25 cellular contexts compared by ENCODE assay signal in the genomic region with DNA sequence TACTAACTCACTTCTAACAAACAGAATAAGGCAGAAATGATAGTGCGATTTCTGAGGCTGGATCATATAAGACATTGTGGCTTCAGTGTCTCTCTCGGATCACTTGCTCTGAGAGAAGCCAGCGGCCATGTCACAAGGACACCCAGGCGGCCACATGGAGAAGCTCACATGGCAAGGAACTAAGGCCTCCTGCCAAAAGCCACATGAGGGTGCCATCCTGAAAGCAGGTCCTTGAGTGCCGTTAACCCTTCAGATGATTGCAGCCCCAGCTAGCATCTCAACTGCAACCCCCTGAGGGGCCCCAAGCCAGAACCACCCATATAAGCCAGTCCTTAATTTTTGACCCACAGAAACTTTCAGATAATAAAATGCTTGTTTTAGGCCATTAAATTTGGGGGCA. TPM values are rescaled to one million over a fixed set of nuclear protein-coding genes. Genes with fewer than 3 reads are reported as not detected.
A peak's percentile ranks its signal among the peaks of the same experiment; 100 is the strongest.
DNase-seq lines count a peak whose midpoint lies in the region; ATAC-seq, FAIRE-seq and TF ChIP-seq lines count a peak whose summit lies in the region.
"Had no signal": no experiment of that assay in that cellular context is flagged by ENCODE, and none has a peak within 500 bp of the region (broad histone marks: within the 10 kb centered on the region; RNA-seq: fewer than 3 reads in every experiment).

No MANE protein-coding gene starts in this region.

- no peaks in the 10 kb centered on the region for H3K9me3 ChIP-seq in mucosa of rectum (ENCODE audit: control insufficient read depth in 2 of 2, low read length in 2 of 2)
- H3K9me3 ChIP-seq in transverse colon = no peaks in the 10 kb centered on the region
- H3K9me3 ChIP-seq: lower lobe of right lung, neutrophil, prostate gland had no signal

- H3K27me3 ChIP-seq in mucosa of rectum (ENCODE audit: control insufficient read depth in 2 of 2, insufficient read depth in 2 of 2, low read length in 2 of 2) = no peaks in the 10 kb centered on the region
- no peaks in the 10 kb centered on the region for H3K27me3 ChIP-seq in transverse colon
- H3K27me3 ChIP-seq: foreskin keratinocyte, neutrophil had no signal

- no peak for TF ChIP-seq CTCF in transverse colon (IDR thresholded peaks at IDR 0.05)
- TF ChIP-seq CTCF in MCF 10A (IDR thresholded peaks at IDR 0.05; ENCODE audit: unreplicated experiment) = no peak

- H3K4me3 ChIP-seq in mucosa of rectum (ENCODE audit: low read length in 2 of 2) (no peak overlapping the region), transverse colon (no peak overlapping the region)
- H3K4me3 ChIP-seq: lower lobe of right lung, prostate gland, SK-N-MC had no signal

- peak overlapping the region; percentile 67 to 87 for H3K27ac ChIP-seq in mucosa of rectum (ENCODE audit: low read depth in 2 of 2, low read length in 2 of 2)
- H3K27ac ChIP-seq in transverse colon = peak overlapping the region in 3 of 4 donors; percentile 69 to 73 (median 70)
- H3K27ac ChIP-seq: KMS-11, lower lobe of right lung, neutrophil, SK-N-MC had no signal

- POLR2A ChIA-PET in MCF 10A (lab: Yijun Ruan, JAX) = interaction anchor here (0.5 to 18.0 kb wide), 5 partner anchors 8 to 1309 kb away, joined by 3 to 615 read pairs (median 41); partner anchors contain the start of genes COMTD1, SAMD8 and VDAC2

- H3K4me3 Mint-ChIP-seq in MCF 10A (ENCODE audit: unreplicated experiment) = no peak overlapping the region
- H3K4me3 Mint-ChIP-seq: T-helper 1 cell treated with Interleukin-12 subunit alpha and Interleukin-12 subunit beta and Interleukin-4 antibody, amounts not matched to agents 30 μg/mL and 1 μg/mL, for 36 hours had no signal

- H3K9ac ChIP-seq in mucosa of rectum (ENCODE audit: low read depth in 1 of 2, low read length in 2 of 2) = no peak overlapping the region
- H3K9ac ChIP-seq: KMS-11 had no signal

- 67 to 97% methylated on average over 1 to 5 of the region's 5 CpGs for WGBS in transverse colon (ENCODE audit: low coverage in 1 of 2), 2 donors

- H3K4me1 ChIP-seq in mucosa of rectum (ENCODE audit: control insufficient read depth in 2 of 2, insufficient read depth in 2 of 2, low read length in 2 of 2) (peaks cover 2 to 25% of the 10 kb centered on the region in 2 donors), transverse colon (peaks cover 0 to 22% (median 10%) of the 10 kb centered on the region in 4 donors)
- H3K4me1 ChIP-seq: prostate gland had no signal

- BruUV-seq in MCF 10A (replicated peaks; lab: Mats Ljungman, UMichigan) = no TSS peak

- in situ Hi-C loops in SK-MEL-5 (cut with HindIII; ENCODE audit: low pct_unique_long_range_greater_than_20kb, low sequenced_read_pairs) (no loop called here), transverse colon (cut with MboI; ENCODE audit: low pct_ligation_motif_present in 1 of 4, low pct_unique_long_range_greater_than_20kb in 1 of 4, low sequenced_read_pairs in 3 of 4) (no loop called here)

- TF ChIP-seq POLR2A in transverse colon (IDR thresholded peaks at IDR 0.05) = no peak

- H3K27me3 Mint-ChIP-seq in MCF 10A (ENCODE audit: insufficient read depth, unreplicated experiment) = no peaks in the 10 kb centered on the region

- H3K4me1 Mint-ChIP-seq in MCF 10A (ENCODE audit: insufficient read depth, unreplicated experiment) = peaks cover 63% of the 10 kb centered on the region

- ATAC-seq in Right ventricle myocardium superior (ENCODE audit: poor library complexity) = peak; percentile 65
- ATAC-seq: foreskin keratinocyte, lower lobe of right lung, Panc1 had no signal

- no peak overlapping the region for H3K27ac Mint-ChIP-seq in MCF 10A (ENCODE audit: low read depth, unreplicated experiment)
- H3K27ac Mint-ChIP-seq: T-helper 1 cell treated with Interleukin-12 subunit alpha and Interleukin-12 subunit beta and Interleukin-4 antibody, amounts not matched to agents 30 μg/mL and 1 μg/mL, for 36 hours had no signal

- H3K9me3 Mint-ChIP-seq in MCF 10A (ENCODE audit: unreplicated experiment) = no peaks in the 10 kb centered on the region
- H3K9me3 Mint-ChIP-seq: T-helper 1 cell treated with Interleukin-12 subunit alpha and Interleukin-12 subunit beta and Interleukin-4 antibody, amounts not matched to agents 30 μg/mL and 1 μg/mL, for 36 hours had no signal

- intact Hi-C loops in Right ventricle myocardium superior (cut with DNase I) (no loop called here), transverse colon (cut with DNase I; ENCODE audit: low total_unique reads) (no loop called here), MCF 10A (cut with micrococcal nuclease) (no loop called here)

- FAIRE-seq in frontal cortex (lab: Jason Lieb, UNC) = no peak
- FAIRE-seq: islet of Langerhans, small intestine had no signal

- H3K36me3 Mint-ChIP-seq in MCF 10A (ENCODE audit: insufficient read depth, unreplicated experiment) = peaks cover 9% of the 10 kb centered on the region

- CTCF ChIA-PET in MCF 10A (lab: Yijun Ruan, JAX) = interaction anchor here (0.7 to 1.1 kb wide), 4 partner anchors 14 to 89 kb away, joined by 3 to 5 read pairs (median 4); no protein-coding TSS in a partner anchor

- DNase-seq in SK-MEL-5 (ENCODE audit: low read depth, low spot score) (peak; percentile 16), Right ventricle myocardium superior (no peak), transverse colon (no peak), frontal cortex (ENCODE audit: low spot score in 2 of 2) (no peak), MCF 10A (ENCODE audit: unreplicated experiment) (no peak), HuH-7 (ENCODE audit: low spot score) (no peak)
- DNase-seq: activated gamma-delta T cell; C1 segment of cervical spinal cord; cerebellar nuclear complex; foreskin keratinocyte; hypothalamus; lower lobe of right lung; NCI-H146; NCI-H510A; small intestine; stimulated activated CD4-positive, alpha-beta T cell treated with anti-CD3 and anti-CD28 coated beads, Interleukin-2, amount 100 ng/mL, for 24 hours; substantia nigra had no signal

- H3K36me3 ChIP-seq in mucosa of rectum (ENCODE audit: control insufficient read depth in 2 of 2, insufficient read depth in 2 of 2, low read length in 2 of 2) = no peaks in the 10 kb centered on the region
- no peaks in the 10 kb centered on the region for H3K36me3 ChIP-seq in transverse colon
- H3K36me3 ChIP-seq: lower lobe of right lung, neutrophil, prostate gland had no signal

- TF ChIP-seq EP300 in transverse colon (IDR thresholded peaks at IDR 0.05; ENCODE audit: low read depth) = no peak

RNA-seq across cellular contexts. Expression of gene VDAC2, which starts 6.9 kb away (rescaled TPM):
- total RNA-seq in SK-MEL-5 (2014; rRNA removed; shearing (Covaris generic)) = 134 TPM in 2 replicates
- 109 and 145 TPM in 2 replicates for polyA plus RNA-seq in SK-MEL-5 (2015; cell fraction: cytosol; rRNA removed)
- 101 and 103 TPM in 2 replicates for polyA plus RNA-seq in SK-MEL-5 (2015; cell fraction: nucleus; rRNA removed)
- total RNA-seq in Right ventricle myocardium superior (486 TPM), transverse colon (100 to 1,000 TPM in 3 of 4 donors, 10 to 100 TPM in 1; 52.1 to 234 (median 149) TPM), frontal cortex (138 TPM), MCF 10A (2022) (303 and 310 TPM in 2 replicates)

RNA-seq across cellular contexts. Expression of gene COMTD1, which starts 32.0 kb away (rescaled TPM):
- 15.5 and 20.1 TPM in 2 replicates for total RNA-seq in SK-MEL-5 (2014; rRNA removed; shearing (Covaris generic))
- polyA plus RNA-seq in SK-MEL-5 (2015; cell fraction: cytosol; rRNA removed) = 21.9 and 32.1 TPM in 2 replicates
- 105 and 117 TPM in 2 replicates for polyA plus RNA-seq in SK-MEL-5 (2015; cell fraction: nucleus; rRNA removed)
- total RNA-seq in Right ventricle myocardium superior = 34.0 TPM
- total RNA-seq in transverse colon = 100 to 1,000 TPM in 3 of 4 donors, 10 to 100 TPM in 1; 90.7 to 761 (median 173) TPM
- 20.0 TPM for total RNA-seq in frontal cortex
- total RNA-seq in MCF 10A (2022) = 18.3 and 34.3 TPM in 2 replicates
